ENCODE assay signal across 19 cellular contexts in genomic region chr3:178155521-178155920, GRCh38.
DNase-seq lines count a peak whose midpoint lies in the region; ATAC-seq, FAIRE-seq and TF ChIP-seq lines count a peak whose summit lies in the region.
"Had no signal": no experiment of that assay in that cellular context is flagged by ENCODE, and none has a peak within 500 bp of the region (broad histone marks: within the 10 kb centered on the region; RNA-seq: fewer than 3 reads in every experiment).

No MANE protein-coding gene starts in this region.

- TF ChIP-seq POLR2A in HepG2 (IDR thresholded peaks at IDR 0.05; ENCODE audit: insufficient read depth in 1 of 2, low read depth in 2 of 2, low read length in 2 of 2) (no peak), right lobe of liver (IDR thresholded peaks at IDR 0.05) (no peak), gastroesophageal sphincter (IDR thresholded peaks at IDR 0.05) (no peak)

- H3K79me2 ChIP-seq in HepG2 (ENCODE audit: insufficient read depth, low read length): no peaks in the 10 kb centered on the region
- no peaks in the 10 kb centered on the region for H3K79me2 ChIP-seq in PC-9 (ENCODE audit: low read depth)

- no peaks in the 10 kb centered on the region; the same call in 1 of the 2 replicates for H3K9me2 ChIP-seq in PC-9 (ENCODE audit: insufficient read depth)

- H3K4me3 ChIP-seq in HepG2 (replicated peaks in 1 of 3; ENCODE audit: insufficient read depth in 1 of 3, low read depth in 2 of 3, low read length in 3 of 3): no peak overlapping the region
- H3K4me3 ChIP-seq in right lobe of liver: no peak overlapping the region
- no peak overlapping the region for H3K4me3 ChIP-seq in PC-9
- no peak overlapping the region for H3K4me3 ChIP-seq in gastroesophageal sphincter
- H3K4me3 ChIP-seq: mucosa of descending colon, prostate gland, tibial artery had no signal

- no peaks in the 10 kb centered on the region for H3K9me3 ChIP-seq in HepG2 (ENCODE audit: low read length)
- H3K9me3 ChIP-seq in right lobe of liver: no peaks in the 10 kb centered on the region
- H3K9me3 ChIP-seq in PC-9 (ENCODE audit: insufficient read depth, low read depth): no peaks in the 10 kb centered on the region
- H3K9me3 ChIP-seq in gastroesophageal sphincter: no peaks in the 10 kb centered on the region
- H3K9me3 ChIP-seq: mucosa of descending colon, prostate gland, tibial artery had no signal

- H3K9ac ChIP-seq in HepG2 (ENCODE audit: insufficient read depth, low read depth, low read length): no peak overlapping the region

- whole genome bisulfite sequencing in HepG2 (ENCODE audit: low lambda C conversion rate): 98% methylated on average over 2 of the region's 2 CpGs
- 100% methylated on average over 2 of the region's 2 CpGs for whole genome bisulfite sequencing in right lobe of liver (ENCODE audit: insufficient coverage, low coverage, low lambda C conversion rate, missing lambda C conversion rate)
- 94 to 100% methylated on average over 2 of the region's 2 CpGs for WGBS in gastroesophageal sphincter (ENCODE audit: low coverage in 1 of 2), 2 donors

- DNase-seq in HepG2 (ENCODE audit: low spot score) (no peak), right lobe of liver (no peak), PC-9 (no peak), H4 (ENCODE audit: low spot score) (no peak), urothelium cell line (ENCODE audit: low spot score) (no peak)
- DNase-seq: activated CD8-positive, alpha-beta memory T cell treated with anti-CD3 and anti-CD28 coated beads, Interleukin-2, amount 10 ng/mL, durations not matched to agents 7 days and 5 days; activated naive CD4-positive, alpha-beta T cell; DMS79; stimulated activated CD8-positive, alpha-beta memory T cell treated with anti-CD3 and anti-CD28 coated beads, Interleukin-4, amount 100 ng/mL, for 48 hours; tibial artery had no signal

- FAIRE-seq in HepG2 (lab: Jason Lieb, UNC) (no peak), urothelium cell line (lab: Jason Lieb, UNC) (no peak)
- FAIRE-seq: frontal cortex, HTR-8/SVneo, TTC549 had no signal

- ATAC-seq in HepG2 (0 out of 3 replicates have a peak, but pooled peaks have one; percentile 41), right lobe of liver (no peak), gastroesophageal sphincter (peak; percentile 31), HG03097 (IDR thresholded peaks at IDR 0.05; ENCODE audit: low FRiP score, unreplicated experiment) (no peak)
- no peak for ATAC-seq in activated CD4-positive, CD25-positive, alpha-beta regulatory T cell treated with anti-CD3 and anti-CD28 coated beads, Interleukin-2, amount 50 U/mL, for 24 hours
- ATAC-seq: activated CD8-positive, alpha-beta memory T cell treated with anti-CD3 and anti-CD28 coated beads, Interleukin-2, amount 10 ng/mL, durations not matched to agents 7 days and 5 days; mucosa of descending colon; Right ventricle myocardium inferior had no signal

- no peak overlapping the region for H2AFZ ChIP-seq in HepG2 (ENCODE audit: low read length)
- no peak overlapping the region for H2AFZ ChIP-seq in PC-9

- intact Hi-C loops in HepG2 (cut with micrococcal nuclease; ENCODE audit: unreplicated experiment) (no loop called here), right lobe of liver (cut with DNase I) (no loop called here), PC-9 (cut with micrococcal nuclease; ENCODE audit: unreplicated experiment) (loop anchor here (10.0 kb wide), 2 partner anchors 541 to 961 kb away; partner anchors contain the start of gene TBL1XR1)

- BruUV-seq in HepG2 (replicated peaks; lab: Mats Ljungman, UMichigan) (no TSS peak), PC-9 (replicated peaks; lab: Mats Ljungman, UMichigan) (no TSS peak)

- CTCF ChIA-PET in HepG2 (lab: Yijun Ruan, JAX; ENCODE audit: low intra/inter-chr PET ratio, low total read pairs): no interaction called here
- CTCF ChIA-PET in PC-9 (lab: Charles Lee): no interaction called here

- H3K36me3 ChIP-seq in HepG2 (replicated peaks in 1 of 2; ENCODE audit: control insufficient read depth in 1 of 2, insufficient read depth in 2 of 2, low read length in 2 of 2) (no peaks in the 10 kb centered on the region), right lobe of liver (no peaks in the 10 kb centered on the region), PC-9 (ENCODE audit: low read depth) (no peaks in the 10 kb centered on the region), gastroesophageal sphincter (no peaks in the 10 kb centered on the region)
- H3K36me3 ChIP-seq: prostate gland, tibial artery had no signal

- H3K4me2 ChIP-seq in HepG2 (ENCODE audit: low read depth, low read length) (no peak overlapping the region), PC-9 (no peak overlapping the region)

- H3K27ac ChIP-seq in HepG2 (ENCODE audit: extremely low read length, insufficient read depth, low read length): no peak overlapping the region
- H3K27ac ChIP-seq in right lobe of liver: no peak overlapping the region
- H3K27ac ChIP-seq in PC-9: no peak overlapping the region
- H3K27ac ChIP-seq in gastroesophageal sphincter: no peak overlapping the region
- H3K27ac ChIP-seq: prostate gland, tibial artery had no signal

- POLR2A ChIA-PET in HepG2 (lab: Yijun Ruan, JAX): no interaction called here
- POLR2A ChIA-PET in PC-9 (lab: Charles Lee; ENCODE audit: unreplicated experiment): no interaction called here

- H4K20me1 ChIP-seq in HepG2 (ENCODE audit: insufficient read depth, low read length) (no peaks in the 10 kb centered on the region), PC-9 (ENCODE audit: insufficient read depth) (no peaks in the 10 kb centered on the region)

- TF ChIP-seq CTCF in HepG2 (CRISPR knock-in tag; IDR thresholded peaks at IDR 0.05): peak; percentile 39
- TF ChIP-seq CTCF in right lobe of liver (IDR thresholded peaks at IDR 0.05): no peak
- peak; percentile 16; the same call in 1 of the 2 replicates for TF ChIP-seq CTCF in PC-9 (conservative IDR thresholded peaks at IDR 0.05)
- no peak for TF ChIP-seq CTCF in gastroesophageal sphincter (IDR thresholded peaks at IDR 0.05)

- in situ Hi-C loops in HepG2 (cut with HindIII; ENCODE audit: extremely low pct_ligation_motif_present, low pct_unique_long_range_greater_than_20kb): no loop called here

- no peak for TF ChIP-seq EP300 in HepG2 (IDR thresholded peaks at IDR 0.05; ENCODE audit: low read depth in 2 of 2, low read length in 2 of 2)
- no peak for TF ChIP-seq EP300 in HepG2 (CRISPR knock-in tag; IDR thresholded peaks at IDR 0.05; ENCODE audit: borderline replicate concordance)
- TF ChIP-seq EP300 in gastroesophageal sphincter (IDR thresholded peaks at IDR 0.05): no peak

- H3K4me1 ChIP-seq in HepG2 (ENCODE audit: insufficient read depth, low read length) (no peaks in the 10 kb centered on the region), right lobe of liver (no peaks in the 10 kb centered on the region), PC-9 (replicated peaks; ENCODE audit: insufficient read depth) (no peaks in the 10 kb centered on the region), gastroesophageal sphincter (no peaks in the 10 kb centered on the region)
- H3K4me1 ChIP-seq: prostate gland, tibial artery had no signal

- no peaks in the 10 kb centered on the region for H3F3A ChIP-seq in PC-9 (ENCODE audit: insufficient read depth, low read depth)

- H3K27me3 ChIP-seq in HepG2 (ENCODE audit: control insufficient read depth in 1 of 2, insufficient read depth in 2 of 2, low read length in 2 of 2) (no peaks in the 10 kb centered on the region), right lobe of liver (no peaks in the 10 kb centered on the region), PC-9 (ENCODE audit: insufficient read depth, low read depth) (no peaks in the 10 kb centered on the region), gastroesophageal sphincter (no peaks in the 10 kb centered on the region)
- H3K27me3 ChIP-seq: tibial artery had no signal

- no peak for TF ChIP-seq RAD21 in HepG2 (CRISPR knock-in tag; IDR thresholded peaks at IDR 0.05)

TF ChIP-seq in HepG2, 621 proteins besides CTCF, POLR2A, EP300 and RAD21:
- TF ChIP-seq STAG1 (CRISPR knock-in tag; IDR thresholded peaks at IDR 0.05) (peak; percentile 30), ZNF615 (CRISPR knock-in tag; IDR thresholded peaks at IDR 0.05; ENCODE audit: borderline replicate concordance) (no peak)
TF ChIP-seq in HepG2: peak in this region for 1.

Comparison
In these comparisons a context has a peak if more than half of its experiments do, and no peak if none do; other contexts are left out.
1. ATAC-seq: peak in HepG2 (single experiment) and gastroesophageal sphincter (single experiment); none in right lobe of liver (0 of 4), HG03097 (single experiment) and activated CD4-positive, CD25-positive, alpha-beta regulatory T cell treated with anti-CD3 and anti-CD28 coated beads, Interleukin-2, amount 50 U/mL, for 24 hours (0 of 2).
2. CTCF ChIP-seq: peak in HepG2 (single experiment) and PC-9 (single experiment); none in right lobe of liver (0 of 4) and gastroesophageal sphincter (0 of 4).